In genomic region chr6:158036261-158036660, GRCh38 we compare ENCODE assay signal across 16 cellular contexts. TPM values are rescaled to one million over a fixed set of nuclear protein-coding genes. Genes with fewer than 3 reads are reported as not detected.
DNase-seq lines count a peak whose midpoint lies in the region; ATAC-seq, FAIRE-seq and TF ChIP-seq lines count a peak whose summit lies in the region.
"Had no signal": no experiment of that assay in that cellular context is flagged by ENCODE, and none has a peak within 500 bp of the region (broad histone marks: within the 10 kb centered on the region; RNA-seq: fewer than 3 reads in every experiment).

No MANE protein-coding gene starts in this region.

- H3K27me3 Mint-ChIP-seq in activated B cell treated with CpG ODN at 0.5 μM for 24 hours, result no peaks in the 10 kb centered on the region
- H3K27me3 Mint-ChIP-seq: B cell; CD4-positive, alpha-beta T cell had no signal

- no peaks in the 10 kb centered on the region for H3K9me3 ChIP-seq in A549
- H3K9me3 ChIP-seq: HAP-1 had no signal

- H3K4me1 Mint-ChIP-seq in activated B cell treated with CpG ODN at 0.5 μM for 24 hours, result peaks cover 26% of the 10 kb centered on the region

- TF ChIP-seq EP300 in A549 (IDR thresholded peaks at IDR 0.05), result no peak

- no peak for FAIRE-seq in A549 (lab: Jason Lieb, UNC)
- FAIRE-seq: H1 had no signal

- H3K9me3 Mint-ChIP-seq in activated B cell treated with CpG ODN at 0.5 μM for 24 hours, result peaks cover 6% of the 10 kb centered on the region
- H3K9me3 Mint-ChIP-seq: CD4-positive, alpha-beta T cell; HFFc6 had no signal

- no peak overlapping the region for H3K4me2 ChIP-seq in A549

- TF ChIP-seq POLR2A in A549 (IDR thresholded peaks at IDR 0.05; ENCODE audit: low read length) (no peak), erythroblast (IDR thresholded peaks at IDR 0.05; ENCODE audit: low read length) (no peak)

- intact Hi-C loops in activated B cell treated with CpG ODN at 0.5 μM for 24 hours (cut with micrococcal nuclease) (no loop called here), dorsolateral prefrontal cortex (cut with DNase I) (loop anchor here in 1 of 2 donors (5.0 kb wide), 1 partner anchor 36 kb away; no protein-coding TSS in a partner anchor)

- peak overlapping the region; percentile 1 for H3K27ac Mint-ChIP-seq in activated B cell treated with CpG ODN at 0.5 μM for 24 hours
- H3K27ac Mint-ChIP-seq: B cell; CD4-positive, alpha-beta T cell had no signal

- H3K27ac ChIP-seq in A549 (peak overlapping the region; percentile 92 to 94; a peak in 3 of 6 replicates), ACC112 (ENCODE audit: low read depth, low read length) (peak overlapping the region; percentile 4; the same call in 1 of the 2 replicates), dorsolateral prefrontal cortex (peak overlapping the region in 39 of 59 donors; percentile 4 to 100 (median 89))

- H3K4me3 Mint-ChIP-seq in activated B cell treated with CpG ODN at 0.5 μM for 24 hours, result no peak overlapping the region
- H3K4me3 Mint-ChIP-seq: B cell; CD4-positive, alpha-beta T cell; HFFc6 had no signal

- peaks cover 49% of the 10 kb centered on the region for H3K79me2 ChIP-seq in ACC112 (ENCODE audit: control insufficient read depth, insufficient read depth, low read length, unreplicated experiment)

- no peak for TF ChIP-seq RAD21 in A549 (conservative IDR thresholded peaks at IDR 0.05 in 1 of 2, IDR thresholded peaks at IDR 0.05 in 1 of 2)

- DNase-seq in A549 (ENCODE audit: low read depth in 1 of 2, low spot score in 1 of 2), result no peak
- DNase-seq in activated B cell treated with CpG ODN at 0.5 μM for 24 hours, result no peak
- DNase-seq in dorsolateral prefrontal cortex, result peak in 1 of 10 donors; percentile 1
- no peak for DNase-seq in erythroblast (lab: John Stamatoyannopoulos, UW)
- DNase-seq in NCI-H1436 treated with DMSO at 0.1 percent for 48 hours (lab: John Stamatoyannopoulos, UW), result no peak
- no peak for DNase-seq in NCI-H2081 treated with DMSO at 0.1 percent for 48 hours (lab: John Stamatoyannopoulos, UW)
- no peak for DNase-seq in stimulated activated CD4-positive, alpha-beta T cell treated with anti-CD3 and anti-CD28 coated beads, Interleukin-12 subunit alpha, Interleukin-12 subunit beta, amount 100 ng/mL, for 4 hours
- DNase-seq: C1 segment of cervical spinal cord; Calu3; CD4-positive, alpha-beta T cell; DMS 273 treated with DMSO at 0.1 percent for 48 hours; HFFc6 had no signal

- 83% methylated on average over 3 of the region's 3 CpGs for WGBS in A549 (ENCODE audit: missing lambda C conversion rate)

- no peak for ATAC-seq in A549
- no peak for ATAC-seq in activated B cell treated with CpG ODN at 0.5 μM for 24 hours (ENCODE audit: low read depth)

- peaks cover 18% of the 10 kb centered on the region; the same call in 1 of the 2 replicates for H3K36me3 ChIP-seq in ACC112 (ENCODE audit: insufficient read depth, low read length)

- peaks cover 30% of the 10 kb centered on the region for H3K36me3 Mint-ChIP-seq in activated B cell treated with CpG ODN at 0.5 μM for 24 hours (ENCODE audit: low read depth)

- TF ChIP-seq CTCF in A549 (IDR thresholded peaks at IDR 0.05) (no peak), activated B cell treated with CpG ODN at 0.5 μM for 24 hours (IDR thresholded peaks at IDR 0.05) (no peak), dorsolateral prefrontal cortex (IDR thresholded peaks at IDR 0.05 in 54 of 56, conservative IDR thresholded peaks at IDR 0.05 in 2 of 56; ENCODE audit: low read depth in 1 of 56, partially characterized antibody in 56 of 56) (no peak)

- POLR2A ChIA-PET in A549 (lab: Yijun Ruan, JAX) (no interaction called here), activated B cell treated with CpG ODN at 0.5 μM for 24 hours (lab: Charles Lee) (interaction anchor here (0.6 kb wide), 1 partner anchor 1723 kb away, joined by 3 read pairs; no protein-coding TSS in a partner anchor)

- no peak overlapping the region for H2AFZ ChIP-seq in ACC112 (ENCODE audit: low read length, unreplicated experiment)

- CTCF ChIA-PET in A549 (lab: Yijun Ruan, JAX), result interaction anchor here (0.6 to 5.2 kb wide), 5 partner anchors 10 to 325 kb away, joined by 3 to 25 read pairs (median 5); no protein-coding TSS in a partner anchor
- CTCF ChIA-PET in activated B cell treated with CpG ODN at 0.5 μM for 24 hours (lab: Charles Lee), result interaction anchor here (1.2 kb wide), 1 partner anchor 10 kb away, joined by 4 read pairs; no protein-coding TSS in a partner anchor

- H3K4me1 ChIP-seq in A549, result peaks cover 77% of the 10 kb centered on the region
- peaks cover 52% of the 10 kb centered on the region for H3K4me1 ChIP-seq in ACC112 (ENCODE audit: control insufficient read depth, insufficient read depth, low read length, unreplicated experiment)
- H3K4me1 ChIP-seq: HAP-1 had no signal

- H3K27me3 ChIP-seq in ACC112 (ENCODE audit: insufficient read depth, low read length) (no peaks in the 10 kb centered on the region), dorsolateral prefrontal cortex (no peaks in the 10 kb centered on the region)

- H3K4me3 ChIP-seq in A549, result no peak overlapping the region
- no peak overlapping the region for H3K4me3 ChIP-seq in ACC112 (ENCODE audit: low read depth, low read length)
- H3K4me3 ChIP-seq in dorsolateral prefrontal cortex, result no peak overlapping the region
- H3K4me3 ChIP-seq: HAP-1 had no signal

TF ChIP-seq in A549, 52 proteins besides CTCF, POLR2A, EP300 and RAD21 (continues in another document):
- TF ChIP-seq ZSCAN20 (CRISPR knock-in tag; IDR thresholded peaks at IDR 0.05) (no peak), JUNB (IDR thresholded peaks at IDR 0.05) (no peak), HMGXB4 (CRISPR knock-in tag; IDR thresholded peaks at IDR 0.05; ENCODE audit: borderline replicate concordance) (no peak), NFE2L2 (conservative IDR thresholded peaks at IDR 0.05; ENCODE audit: low read length) (no peak), HDAC2 (IDR thresholded peaks at IDR 0.05) (no peak), USF2 (IDR thresholded peaks at IDR 0.05) (no peak), MYC (IDR thresholded peaks at IDR 0.05; ENCODE audit: borderline replicate concordance, low read length) (no peak), RARB (CRISPR knock-in tag; IDR thresholded peaks at IDR 0.05) (no peak), CEBPB (IDR thresholded peaks at IDR 0.05) (no peak), RCOR1 (IDR thresholded peaks at IDR 0.05; ENCODE audit: low read depth, low read length) (no peak), BCL3 (IDR thresholded peaks at IDR 0.05) (no peak), ZFP36 (IDR thresholded peaks at IDR 0.05; ENCODE audit: borderline replicate concordance, partially characterized antibody) (no peak), ATOH8 (CRISPR knock-in tag; IDR thresholded peaks at IDR 0.05; ENCODE audit: low read depth) (no peak), E2F6 (IDR thresholded peaks at IDR 0.05; ENCODE audit: borderline replicate concordance, low read depth) (no peak)

RNA-seq across cellular contexts. Expression of gene SYNJ2, which starts 54.6 kb away (rescaled TPM):
- polyA plus RNA-seq in A549 (2011; rRNA removed) (22.3 and 24.7 TPM in 2 replicates), A549 (2017; fragmentation: RNase III; extraction: RNeasy Plus Mini Kit Qiagen cat#74134 plus additional on column Dnase treatment) (26.5 to 28.5 TPM (median 26.7 TPM) in 3 replicates)
- polyA plus RNA-seq in A549 (2012; cell fraction: cytosol; rRNA removed), result 28.9 and 30.2 TPM in 2 replicates
- 21.6 and 25.1 TPM in 2 replicates for polyA plus RNA-seq in A549 (2012; cell fraction: nucleus; rRNA removed)
- 31.0 and 31.9 TPM in 2 replicates for polyA minus RNA-seq in A549 (2011; rRNA and poly(A)+ RNA removed)
- total RNA-seq in activated B cell treated with CpG ODN at 0.5 μM for 24 hours (20.7 and 25.0 TPM in 2 replicates), dorsolateral prefrontal cortex (100 to 1,000 TPM in 47 of 120 experiments, 10 to 100 TPM in 73; 41.0 to 257 (median 86.5) TPM)

Comparison
In these comparisons a context has a peak if more than half of its experiments do, and no peak if none do; other contexts are left out.
1. H3K27ac ChIP-seq: peak in every context shown above with its lines; median percentile 93 in A549; 89 in dorsolateral prefrontal cortex; 4 in ACC112.